Comparison of ENCODE assay signal across 11 cellular contexts in the genomic region with DNA sequence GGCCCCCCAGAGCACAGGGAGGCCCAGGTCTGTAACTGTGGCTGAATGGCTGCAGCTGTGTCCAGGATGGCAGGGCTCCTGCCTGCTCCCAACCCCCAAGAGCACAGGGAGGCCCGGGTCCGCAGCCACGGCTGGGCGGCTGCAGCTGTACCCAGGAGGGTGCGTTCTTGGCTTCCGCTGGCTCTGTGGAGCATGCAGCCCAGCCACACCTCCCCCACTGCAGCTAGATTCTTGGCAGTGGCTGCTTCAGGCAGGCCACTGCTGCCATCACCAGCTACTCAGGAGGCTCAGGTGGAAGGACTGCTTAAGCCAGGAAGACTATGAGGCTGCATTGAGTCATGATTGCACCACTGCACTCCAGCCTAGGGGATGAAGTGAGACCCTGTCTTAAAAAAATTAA. TPM values are rescaled to one million over a fixed set of nuclear protein-coding genes. Genes with fewer than 3 reads are reported as not detected.
A peak's percentile ranks its signal among the peaks of the same experiment; 100 is the strongest.
DNase-seq lines count a peak whose midpoint lies in the region; ATAC-seq and TF ChIP-seq lines count a peak whose summit lies in the region.
"Had no signal": no experiment of that assay in that cellular context is flagged by ENCODE, and none has a peak within 500 bp of the region (broad histone marks: within the 10 kb centered on the region; RNA-seq: fewer than 3 reads in every experiment).

No MANE protein-coding gene starts in this region.

- in situ Hi-C loops in ACHN (cut with HindIII; ENCODE audit: low pct_ligation_motif_present, low pct_unique_long_range_greater_than_20kb, low sequenced_read_pairs) = no loop called here

- peaks cover 16 to 20% (median 18%) of the 10 kb centered on the region in 3 donors for H3K4me1 Mint-ChIP-seq in CD8-positive, alpha-beta memory T cell

- CTCF ChIA-PET in CD8-positive, alpha-beta memory T cell (lab: Charles Lee) = no interaction called here

- H3K9me3 Mint-ChIP-seq in CD8-positive, alpha-beta memory T cell = no peaks in the 10 kb centered on the region

- no peak overlapping the region for H3K4me3 Mint-ChIP-seq in CD8-positive, alpha-beta memory T cell
- H3K4me3 Mint-ChIP-seq: activated naive CD8-positive, alpha-beta T cell had no signal

- H3K9me3 ChIP-seq in CD8-positive, alpha-beta memory T cell (ENCODE audit: low read length) = no peaks in the 10 kb centered on the region

- peaks cover 12% of the 10 kb centered on the region for H3K4me1 ChIP-seq in foreskin keratinocyte
- H3K4me1 ChIP-seq in CD8-positive, alpha-beta memory T cell (ENCODE audit: insufficient read depth, low read length) = peaks cover 10% of the 10 kb centered on the region

- POLR2A ChIA-PET in CD8-positive, alpha-beta memory T cell (lab: Charles Lee) = no interaction called here

- no peaks in the 10 kb centered on the region for H3K36me3 ChIP-seq in CD8-positive, alpha-beta memory T cell (ENCODE audit: insufficient read depth, low read length)

- DNase-seq in ACHN (peak; percentile 91), NCI-H1092 treated with DMSO at 0.1 percent for 48 hours (lab: John Stamatoyannopoulos, UW) (peak; percentile 74), foreskin keratinocyte (peak; percentile 60 to 75), T-helper 2 cell (no peak)
- no peak for DNase-seq in CD8-positive, alpha-beta memory T cell
- no peak for DNase-seq in activated T-cell treated with anti-CD3 and anti-CD28 coated beads, Interleukin-2, amount 50 U/mL, for 48 hours
- DNase-seq: NCI-H1436 treated with DMSO at 0.1 percent for 48 hours had no signal

- H3K27ac ChIP-seq in foreskin keratinocyte = no peak overlapping the region
- no peak overlapping the region for H3K27ac ChIP-seq in CD8-positive, alpha-beta memory T cell (ENCODE audit: low read depth, low read length)
- H3K27ac ChIP-seq: C4-2B had no signal

- no peak overlapping the region for H3K4me3 ChIP-seq in CD8-positive, alpha-beta memory T cell (ENCODE audit: low read length)

- H3K36me3 Mint-ChIP-seq in CD8-positive, alpha-beta memory T cell = no peaks in the 10 kb centered on the region
- H3K36me3 Mint-ChIP-seq: activated naive CD8-positive, alpha-beta T cell had no signal

- H3K27ac Mint-ChIP-seq in CD8-positive, alpha-beta memory T cell = no peak overlapping the region
- H3K27ac Mint-ChIP-seq: activated naive CD8-positive, alpha-beta T cell had no signal

- peak; percentile 28 for TF ChIP-seq CTCF in foreskin keratinocyte (conservative IDR thresholded peaks at IDR 0.05)

- H3K27me3 Mint-ChIP-seq in CD8-positive, alpha-beta memory T cell = peaks cover 10 to 20% of the 10 kb centered on the region in 2 donors
- H3K27me3 Mint-ChIP-seq: activated naive CD8-positive, alpha-beta T cell had no signal

- ATAC-seq in GM19438 (IDR thresholded peaks at IDR 0.05; ENCODE audit: low read depth, unreplicated experiment) = peak; percentile 53
- ATAC-seq in foreskin keratinocyte = peak; percentile 82
- no peak for ATAC-seq in GM21737 (IDR thresholded peaks at IDR 0.05; ENCODE audit: unreplicated experiment)

- H3K27me3 ChIP-seq in foreskin keratinocyte = no peaks in the 10 kb centered on the region
- no peaks in the 10 kb centered on the region for H3K27me3 ChIP-seq in CD8-positive, alpha-beta memory T cell (ENCODE audit: insufficient read depth, low read length, poor library complexity, severe bottlenecking)

RNA-seq across cellular contexts. Expression of a gene that starts 27.9 kb away (rescaled TPM):
- 3.4 and 4.3 TPM in 2 replicates for total RNA-seq in foreskin keratinocyte
- 1.0 and 1.1 TPM in 2 replicates for polyA plus RNA-seq in foreskin keratinocyte
- total RNA-seq in CD8-positive, alpha-beta memory T cell = 1 to 10 TPM; 2.5 to 5.2 TPM
- polyA plus RNA-seq in CD8-positive, alpha-beta memory T cell = 4.6 TPM

RNA-seq across cellular contexts. Expression of a gene that starts 48.0 kb away (rescaled TPM):
- total RNA-seq in foreskin keratinocyte = 180 and 185 TPM in 2 replicates
- polyA plus RNA-seq in foreskin keratinocyte = 290 and 305 TPM in 2 replicates
- total RNA-seq in CD8-positive, alpha-beta memory T cell = 100 to 1,000 TPM; 176 to 179 TPM
- polyA plus RNA-seq in CD8-positive, alpha-beta memory T cell = 238 TPM

RNA-seq across cellular contexts. Expression of a gene that starts 48.2 kb away (rescaled TPM):
- 92.8 and 104 TPM in 2 replicates for total RNA-seq in foreskin keratinocyte
- 99.4 and 114 TPM in 2 replicates for polyA plus RNA-seq in foreskin keratinocyte
- 10 to 100 TPM; 74.6 to 79.5 TPM for total RNA-seq in CD8-positive, alpha-beta memory T cell
- 49.9 TPM for polyA plus RNA-seq in CD8-positive, alpha-beta memory T cell

Comparison
In these comparisons a context has a peak if more than half of its experiments do, and no peak if none do; other contexts are left out.
1. DNase-seq: peak in ACHN (single experiment), NCI-H1092 treated with DMSO at 0.1 percent for 48 hours (single experiment) and foreskin keratinocyte (2 of 2); none in CD8-positive, alpha-beta memory T cell (0 of 5), T-helper 2 cell (0 of 5) and activated T-cell treated with anti-CD3 and anti-CD28 coated beads, Interleukin-2, amount 50 U/mL, for 48 hours (0 of 2).